In genomic region chr22:46652930-46653331, GRCh38 we compare ENCODE assay signal across 8 cellular contexts. TPM values are rescaled to one million over a fixed set of nuclear protein-coding genes. Genes with fewer than 3 reads are reported as not detected.
A peak's percentile ranks its signal among the peaks of the same experiment; 100 is the strongest.
DNase-seq lines count a peak whose midpoint lies in the region; ATAC-seq and TF ChIP-seq lines count a peak whose summit lies in the region.

No MANE protein-coding gene starts in this region.

- peaks cover 35% of the 10 kb centered on the region for H3K4me1 Mint-ChIP-seq in activated T-helper 2 cell treated with anti-CD3 and anti-CD28 coated beads, Interferon-gamma antibody, Interleukin-2, Interleukin-4, amounts not matched to agents 10 μg/mL and 5 μg/mL and 100 μg/mL, durations not matched to agents 14 hours and 24 hours and 36 hours (ENCODE audit: low read depth)
- peaks cover 52% of the 10 kb centered on the region for H3K4me1 Mint-ChIP-seq in stimulated activated effector memory CD8-positive, alpha-beta T cell treated with anti-CD3 and anti-CD28 coated beads, Interleukin-12 subunit alpha, Interleukin-12 subunit beta, amount 100 ng/mL, for 72 hours
- peaks cover 6 to 20% (median 13%) of the 10 kb centered on the region in 3 donors for H3K4me1 Mint-ChIP-seq in CD8-positive, alpha-beta memory T cell

- peaks cover 19% of the 10 kb centered on the region for H3K36me3 Mint-ChIP-seq in activated T-helper 2 cell treated with anti-CD3 and anti-CD28 coated beads, Interferon-gamma antibody, Interleukin-2, Interleukin-4, amounts not matched to agents 10 μg/mL and 5 μg/mL and 100 μg/mL, durations not matched to agents 14 hours and 24 hours and 36 hours (ENCODE audit: low read depth)
- no peaks in the 10 kb centered on the region for H3K36me3 Mint-ChIP-seq in stimulated activated effector memory CD8-positive, alpha-beta T cell treated with anti-CD3 and anti-CD28 coated beads, Interleukin-12 subunit alpha, Interleukin-12 subunit beta, amount 100 ng/mL, for 72 hours
- no peaks in the 10 kb centered on the region for H3K36me3 Mint-ChIP-seq in CD8-positive, alpha-beta memory T cell

- no peak overlapping the region for H3K4me3 ChIP-seq in right cardiac atrium (ENCODE audit: low read length)
- no peak overlapping the region for H3K4me3 ChIP-seq in CD8-positive, alpha-beta memory T cell (ENCODE audit: low read length)
- H3K4me3 ChIP-seq in ascending aorta, result no peak overlapping the region

- ATAC-seq in right cardiac atrium, result peak; percentile 4 to 9
- ATAC-seq in stimulated activated effector memory CD8-positive, alpha-beta T cell treated with anti-CD3 and anti-CD28 coated beads, Interleukin-12 subunit alpha, Interleukin-12 subunit beta, amount 100 ng/mL, for 72 hours, result no peak

- POLR2A ChIA-PET in CD8-positive, alpha-beta memory T cell (lab: Charles Lee), result no interaction called here

- no peaks in the 10 kb centered on the region for H3K36me3 ChIP-seq in CD8-positive, alpha-beta memory T cell (ENCODE audit: insufficient read depth, low read length)
- H3K36me3 ChIP-seq in ascending aorta, result no peaks in the 10 kb centered on the region

- intact Hi-C loops in activated T-helper 2 cell treated with anti-CD3 and anti-CD28 coated beads, Interferon-gamma antibody, Interleukin-2, Interleukin-4, amounts not matched to agents 10 μg/mL and 5 μg/mL and 100 μg/mL, durations not matched to agents 14 hours and 24 hours and 36 hours (cut with micrococcal nuclease), result loop anchor here (1.0 to 5.0 kb wide), 5 partner anchors 21 to 86 kb away; partner anchors contain the start of gene CERK
- intact Hi-C loops in right cardiac atrium (cut with DNase I), result no loop called here
- intact Hi-C loops in ascending aorta (cut with DNase I), result no loop called here

- H3K27me3 ChIP-seq in right cardiac atrium (ENCODE audit: control insufficient read depth, insufficient read depth) (no peaks in the 10 kb centered on the region), ascending aorta (no peaks in the 10 kb centered on the region)
- H3K27me3 ChIP-seq in CD8-positive, alpha-beta memory T cell (ENCODE audit: insufficient read depth, low read length, poor library complexity, severe bottlenecking), result no peaks in the 10 kb centered on the region

- no peaks in the 10 kb centered on the region for H3K9me3 Mint-ChIP-seq in activated T-helper 2 cell treated with anti-CD3 and anti-CD28 coated beads, Interferon-gamma antibody, Interleukin-2, Interleukin-4, amounts not matched to agents 10 μg/mL and 5 μg/mL and 100 μg/mL, durations not matched to agents 14 hours and 24 hours and 36 hours
- no peaks in the 10 kb centered on the region for H3K9me3 Mint-ChIP-seq in stimulated activated effector memory CD8-positive, alpha-beta T cell treated with anti-CD3 and anti-CD28 coated beads, Interleukin-12 subunit alpha, Interleukin-12 subunit beta, amount 100 ng/mL, for 72 hours
- no peaks in the 10 kb centered on the region for H3K9me3 Mint-ChIP-seq in CD8-positive, alpha-beta memory T cell

- H3K27ac ChIP-seq in right cardiac atrium (ENCODE audit: low read length) (peak overlapping the region; percentile 6), ascending aorta (no peak overlapping the region)
- H3K27ac ChIP-seq in CD8-positive, alpha-beta memory T cell (ENCODE audit: low read depth, low read length), result no peak overlapping the region

- H3K9me3 ChIP-seq in right cardiac atrium (ENCODE audit: control insufficient read depth, low read length) (no peaks in the 10 kb centered on the region), ascending aorta (no peaks in the 10 kb centered on the region)
- H3K9me3 ChIP-seq in CD8-positive, alpha-beta memory T cell (ENCODE audit: low read length), result no peaks in the 10 kb centered on the region

- peak overlapping the region; percentile 90 for H3K27ac Mint-ChIP-seq in activated T-helper 2 cell treated with anti-CD3 and anti-CD28 coated beads, Interferon-gamma antibody, Interleukin-2, Interleukin-4, amounts not matched to agents 10 μg/mL and 5 μg/mL and 100 μg/mL, durations not matched to agents 14 hours and 24 hours and 36 hours
- peak overlapping the region; percentile 40 for H3K27ac Mint-ChIP-seq in stimulated activated effector memory CD8-positive, alpha-beta T cell treated with anti-CD3 and anti-CD28 coated beads, Interleukin-12 subunit alpha, Interleukin-12 subunit beta, amount 100 ng/mL, for 72 hours
- peak overlapping the region in 1 of 8 donors; percentile 20 for H3K27ac Mint-ChIP-seq in CD8-positive, alpha-beta memory T cell

- CTCF ChIA-PET in CD8-positive, alpha-beta memory T cell (lab: Charles Lee), result no interaction called here

- DNase-seq in NCI-H345 (lab: John Stamatoyannopoulos, UW), result peak; percentile 15
- no peak for DNase-seq in NCI-H345 treated with DMSO at 0.1 percent for 48 hours (lab: John Stamatoyannopoulos, UW; ENCODE audit: unreplicated experiment)
- no peak for DNase-seq in activated T-helper 2 cell treated with anti-CD3 and anti-CD28 coated beads, Interferon-gamma antibody, Interleukin-2, Interleukin-4, amounts not matched to agents 10 μg/mL and 5 μg/mL and 100 μg/mL, durations not matched to agents 14 hours and 24 hours and 36 hours (ENCODE audit: low spot score)
- peak in 1 of 3 donors; percentile 63 for DNase-seq in right cardiac atrium
- DNase-seq in stimulated activated effector memory CD8-positive, alpha-beta T cell treated with anti-CD3 and anti-CD28 coated beads, Interleukin-12 subunit alpha, Interleukin-12 subunit beta, amount 100 ng/mL, for 72 hours (ENCODE audit: low spot score in 2 of 2), result no peak
- DNase-seq in CD8-positive, alpha-beta memory T cell, result no peak
- DNase-seq in ascending aorta (ENCODE audit: low spot score in 2 of 2), result no peak
- DNase-seq in mucosa of gallbladder (ENCODE audit: low spot score), result no peak

- no peak for TF ChIP-seq CTCF in ascending aorta (IDR thresholded peaks at IDR 0.05)

- H3K4me3 Mint-ChIP-seq in activated T-helper 2 cell treated with anti-CD3 and anti-CD28 coated beads, Interferon-gamma antibody, Interleukin-2, Interleukin-4, amounts not matched to agents 10 μg/mL and 5 μg/mL and 100 μg/mL, durations not matched to agents 14 hours and 24 hours and 36 hours (ENCODE audit: low read depth), result peak overlapping the region; percentile 24
- H3K4me3 Mint-ChIP-seq in stimulated activated effector memory CD8-positive, alpha-beta T cell treated with anti-CD3 and anti-CD28 coated beads, Interleukin-12 subunit alpha, Interleukin-12 subunit beta, amount 100 ng/mL, for 72 hours, result peak overlapping the region; percentile 21
- H3K4me3 Mint-ChIP-seq in CD8-positive, alpha-beta memory T cell, result no peak overlapping the region

- no peaks in the 10 kb centered on the region for H3K27me3 Mint-ChIP-seq in activated T-helper 2 cell treated with anti-CD3 and anti-CD28 coated beads, Interferon-gamma antibody, Interleukin-2, Interleukin-4, amounts not matched to agents 10 μg/mL and 5 μg/mL and 100 μg/mL, durations not matched to agents 14 hours and 24 hours and 36 hours (ENCODE audit: low read depth)
- H3K27me3 Mint-ChIP-seq in CD8-positive, alpha-beta memory T cell, result no peaks in the 10 kb centered on the region

- H3K4me1 ChIP-seq in right cardiac atrium (ENCODE audit: control insufficient read depth, insufficient read depth, low read length) (peaks cover 26% of the 10 kb centered on the region), ascending aorta (peaks cover 0 to 3% of the 10 kb centered on the region in 2 donors)
- H3K4me1 ChIP-seq in CD8-positive, alpha-beta memory T cell (ENCODE audit: insufficient read depth, low read length), result peaks cover 8% of the 10 kb centered on the region

- 31% methylated on average over 22 of the region's 22 CpGs for WGBS in right cardiac atrium

RNA-seq across cellular contexts. Expression of gene GRAMD4, which starts 32.7 kb away (rescaled TPM):
- 90.8 and 91.6 TPM in 2 replicates for total RNA-seq in activated T-helper 2 cell treated with anti-CD3 and anti-CD28 coated beads, Interferon-gamma antibody, Interleukin-2, Interleukin-4, amounts not matched to agents 10 μg/mL and 5 μg/mL and 100 μg/mL, durations not matched to agents 14 hours and 24 hours and 36 hours
- total RNA-seq in right cardiac atrium (100 to 1,000 TPM in 1 of 4 donors, 10 to 100 TPM in 3; 74.3 to 106 (median 88.5) TPM), ascending aorta (20.2 TPM), mucosa of gallbladder (142 TPM)
- polyA plus RNA-seq in right cardiac atrium, result 31.6 TPM
- total RNA-seq in CD8-positive, alpha-beta memory T cell, result 10 to 100 TPM; 25.3 to 33.0 TPM
- 7.6 TPM for polyA plus RNA-seq in CD8-positive, alpha-beta memory T cell

Comparison
In these comparisons a context has a peak if more than half of its experiments do, and no peak if none do; other contexts are left out.
1. H3K4me3 Mint-ChIP-seq: peak in activated T-helper 2 cell treated with anti-CD3 and anti-CD28 coated beads, Interferon-gamma antibody, Interleukin-2, Interleukin-4, amounts not matched to agents 10 μg/mL and 5 μg/mL and 100 μg/mL, durations not matched to agents 14 hours and 24 hours and 36 hours (single experiment) and stimulated activated effector memory CD8-positive, alpha-beta T cell treated with anti-CD3 and anti-CD28 coated beads, Interleukin-12 subunit alpha, Interleukin-12 subunit beta, amount 100 ng/mL, for 72 hours (single experiment); none in CD8-positive, alpha-beta memory T cell (0 of 7).